ENCODE assay signal across 14 cellular contexts in the genomic region with DNA sequence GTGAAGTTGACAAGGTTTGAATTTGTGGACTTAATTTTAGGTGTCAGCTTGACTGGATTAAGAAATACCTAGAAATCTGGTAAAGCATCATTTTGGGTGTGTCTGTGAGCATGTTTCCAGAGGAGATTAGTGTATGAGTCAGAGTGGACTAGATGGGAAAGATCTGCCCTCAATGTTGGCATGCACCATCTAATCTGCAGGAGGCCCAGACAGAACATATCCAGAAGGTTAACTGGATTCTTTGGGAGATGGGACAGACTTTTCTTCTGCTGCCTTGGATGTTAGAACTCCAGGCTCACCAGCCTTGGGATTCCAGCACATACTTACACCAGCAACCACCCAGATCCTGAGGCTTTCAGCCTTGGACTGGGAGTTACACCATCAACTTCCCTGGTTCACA. TPM values are rescaled to one million over a fixed set of nuclear protein-coding genes. Genes with fewer than 3 reads are reported as not detected.
DNase-seq lines count a peak whose midpoint lies in the region; ATAC-seq and TF ChIP-seq lines count a peak whose summit lies in the region.
"Had no signal": no experiment of that assay in that cellular context is flagged by ENCODE, and none has a peak within 500 bp of the region (broad histone marks: within the 10 kb centered on the region; RNA-seq: fewer than 3 reads in every experiment).

No MANE protein-coding gene starts in this region.

- TF ChIP-seq CTCF in osteoblast (IDR thresholded peaks at IDR 0.05; ENCODE audit: extremely low read depth, low read depth, low read length) = no peak

- H2AFZ ChIP-seq in osteoblast (ENCODE audit: low read length) = no peak overlapping the region

- no peaks in the 10 kb centered on the region for H3K36me3 ChIP-seq in osteoblast (ENCODE audit: insufficient read depth, low read length)

- H3K27me3 ChIP-seq in osteoblast (ENCODE audit: insufficient read depth, low read length) = no peaks in the 10 kb centered on the region
- H3K27me3 ChIP-seq: Peyer's patch had no signal

- H3K4me1 ChIP-seq in osteoblast (ENCODE audit: insufficient read depth, low read length) = peaks cover 4% of the 10 kb centered on the region
- H3K4me1 ChIP-seq: Peyer's patch had no signal

- H3K36me3 Mint-ChIP-seq in naive thymus-derived CD8-positive, alpha-beta T cell = peaks cover 7 to 32% (median 25%) of the 10 kb centered on the region in 3 donors
- H3K36me3 Mint-ChIP-seq in activated CD4-positive, alpha-beta T cell treated with anti-CD3 and anti-CD28 coated beads for 36 hours (ENCODE audit: low read depth) = peaks cover 28% of the 10 kb centered on the region

- peak overlapping the region in 4 of 10 donors; percentile 10 to 78 (median 34) for H3K27ac Mint-ChIP-seq in naive thymus-derived CD8-positive, alpha-beta T cell
- no peak overlapping the region for H3K27ac Mint-ChIP-seq in activated CD4-positive, alpha-beta T cell treated with anti-CD3 and anti-CD28 coated beads for 36 hours
- H3K27ac Mint-ChIP-seq: endodermal cell had no signal

- no peaks in the 10 kb centered on the region for H3K9me3 ChIP-seq in osteoblast (ENCODE audit: low read depth, low read length)

- POLR2A ChIA-PET in naive thymus-derived CD8-positive, alpha-beta T cell (lab: Charles Lee) = no interaction called here
- POLR2A ChIA-PET in activated CD4-positive, alpha-beta T cell treated with anti-CD3 and anti-CD28 coated beads for 36 hours (lab: Charles Lee) = no interaction called here

- peaks cover 50% of the 10 kb centered on the region for H3K79me2 ChIP-seq in osteoblast (ENCODE audit: insufficient read depth, low read length)

- peaks cover 0 to 26% (median 11%) of the 10 kb centered on the region in 9 donors for H3K9me3 Mint-ChIP-seq in naive thymus-derived CD8-positive, alpha-beta T cell
- H3K9me3 Mint-ChIP-seq in activated CD4-positive, alpha-beta T cell treated with anti-CD3 and anti-CD28 coated beads for 36 hours (ENCODE audit: low read depth) = peaks cover 4% of the 10 kb centered on the region

- no peak overlapping the region for H3K4me3 Mint-ChIP-seq in naive thymus-derived CD8-positive, alpha-beta T cell
- H3K4me3 Mint-ChIP-seq in activated CD4-positive, alpha-beta T cell treated with anti-CD3 and anti-CD28 coated beads for 36 hours = no peak overlapping the region
- H3K4me3 Mint-ChIP-seq: endodermal cell had no signal

- DNase-seq in G401 (ENCODE audit: low spot score) = peak; percentile 9
- DNase-seq in NCI-H226 = peak; percentile 80
- DNase-seq in dermis blood vessel endothelial cell = peak; percentile 26
- peak; percentile 45 for DNase-seq in osteoblast (ENCODE audit: insufficient read length, low spot score, missing footprints)
- no peak for DNase-seq in occipital lobe (lab: John Stamatoyannopoulos, UW)
- DNase-seq in naive thymus-derived CD8-positive, alpha-beta T cell = no peak
- DNase-seq in activated CD4-positive, alpha-beta T cell treated with anti-CD3 and anti-CD28 coated beads for 36 hours = no peak
- DNase-seq: DMS 273 treated with DMSO at 0.1 percent for 48 hours, endodermal cell, NCI-H345, Peyer's patch, right cardiac atrium, T-helper 9 cell had no signal

- intact Hi-C loops in activated CD4-positive, alpha-beta T cell treated with anti-CD3 and anti-CD28 coated beads for 36 hours (cut with DNase I, micrococcal nuclease) = loop anchor here in 1 of 2 experiments (2.0 kb wide), 1 partner anchor 61 kb away; no protein-coding TSS in a partner anchor

- no peaks in the 10 kb centered on the region for H3K27me3 Mint-ChIP-seq in naive thymus-derived CD8-positive, alpha-beta T cell
- no peaks in the 10 kb centered on the region for H3K27me3 Mint-ChIP-seq in activated CD4-positive, alpha-beta T cell treated with anti-CD3 and anti-CD28 coated beads for 36 hours

- peaks cover 13 to 48% (median 41%) of the 10 kb centered on the region in 4 donors for H3K4me1 Mint-ChIP-seq in naive thymus-derived CD8-positive, alpha-beta T cell
- H3K4me1 Mint-ChIP-seq in activated CD4-positive, alpha-beta T cell treated with anti-CD3 and anti-CD28 coated beads for 36 hours = peaks cover 34% of the 10 kb centered on the region
- H3K4me1 Mint-ChIP-seq: endodermal cell had no signal

- no peak overlapping the region for H3K4me3 ChIP-seq in osteoblast (ENCODE audit: insufficient read depth, low read length)
- H3K4me3 ChIP-seq: Peyer's patch had no signal

- H3K4me2 ChIP-seq in osteoblast (ENCODE audit: insufficient read depth, low read length) = no peak overlapping the region

- CTCF ChIA-PET in activated CD4-positive, alpha-beta T cell treated with anti-CD3 and anti-CD28 coated beads for 36 hours (lab: Charles Lee) = no interaction called here

- no peak for ATAC-seq in GM21786 (IDR thresholded peaks at IDR 0.05; ENCODE audit: unreplicated experiment)
- ATAC-seq in naive thymus-derived CD8-positive, alpha-beta T cell = no peak
- no peak for ATAC-seq in activated CD4-positive, alpha-beta T cell treated with anti-CD3 and anti-CD28 coated beads for 36 hours

- H3K27ac ChIP-seq in osteoblast (ENCODE audit: low read depth, low read length) = no peak overlapping the region
- H3K27ac ChIP-seq: Peyer's patch had no signal

- H4K20me1 ChIP-seq in osteoblast (ENCODE audit: insufficient read depth, low read length) = peaks cover 3% of the 10 kb centered on the region

- in situ Hi-C loops in G401 (cut with HindIII; ENCODE audit: low sequenced_read_pairs) = no loop called here

RNA-seq across cellular contexts. Expression of gene SGPP1, which starts 14.1 kb away (rescaled TPM):
- 24.4 and 29.6 TPM in 2 replicates for total RNA-seq in G401 (2014; rRNA removed; shearing (Covaris generic))
- total RNA-seq in dermis blood vessel endothelial cell (11.1 and 13.7 TPM in 2 replicates), osteoblast (38.0 TPM in 2 replicates), occipital lobe (43.0 TPM)
- 10 to 100 TPM; 16.4 to 16.6 TPM for total RNA-seq in naive thymus-derived CD8-positive, alpha-beta T cell
- 10 to 100 TPM in 2 of 3 donors, 1 to 10 TPM in 1; 9.2 to 14.5 (median 11.3) TPM for polyA plus RNA-seq in naive thymus-derived CD8-positive, alpha-beta T cell
- 10 to 100 TPM in 1 of 2 experiments, 1 to 10 TPM in 1; 8.6 to 10.4 TPM for total RNA-seq in activated CD4-positive, alpha-beta T cell treated with anti-CD3 and anti-CD28 coated beads for 36 hours

Comparison
In these comparisons a context has a peak if more than half of its experiments do, and no peak if none do; other contexts are left out.
1. DNase-seq: peak in G401 (single experiment), NCI-H226 (single experiment), dermis blood vessel endothelial cell (single experiment) and osteoblast (single experiment); none in occipital lobe (single experiment), naive thymus-derived CD8-positive, alpha-beta T cell (0 of 10) and activated CD4-positive, alpha-beta T cell treated with anti-CD3 and anti-CD28 coated beads for 36 hours (single experiment).